In the genomic region with DNA sequence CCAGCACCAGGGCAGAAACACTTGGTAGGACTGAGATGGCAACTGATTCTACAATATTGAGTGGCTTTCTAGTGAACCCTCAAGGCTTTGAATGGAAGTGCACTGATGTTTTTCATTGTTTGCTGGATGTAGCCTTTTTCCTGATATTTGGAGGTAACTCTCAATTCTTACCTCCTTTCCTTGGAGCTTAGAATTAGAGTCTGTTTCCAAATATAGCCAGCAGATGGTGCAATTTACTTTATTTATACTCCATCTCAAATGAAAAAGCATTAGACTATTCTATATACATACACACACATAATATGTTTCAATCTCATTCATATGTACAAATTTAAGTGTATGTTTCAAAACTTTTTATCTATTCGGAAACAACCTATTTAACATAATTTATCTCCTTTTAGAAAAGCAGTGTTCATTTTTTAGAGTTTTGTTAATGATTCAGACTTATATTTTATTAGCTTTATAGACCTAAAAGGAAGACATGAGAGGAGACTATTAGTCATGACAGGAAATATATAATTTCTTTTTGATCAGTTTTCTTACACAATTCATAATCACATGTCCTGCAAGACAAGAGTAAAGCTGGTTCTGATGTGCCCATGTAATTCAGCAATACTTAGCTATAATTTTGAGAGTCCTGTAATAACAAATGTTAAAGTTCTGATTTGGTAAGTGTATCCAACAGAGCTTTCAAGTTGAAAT, we compare ENCODE assay signal across 8 cellular contexts.
DNase-seq lines count a peak whose midpoint lies in the region; ATAC-seq and TF ChIP-seq lines count a peak whose summit lies in the region.

No MANE protein-coding gene starts in this region.

- H3K4me3 ChIP-seq in PC-3 (ENCODE audit: low read length): no peak overlapping the region
- H3K4me3 ChIP-seq in esophagus muscularis mucosa: no peak overlapping the region

- ATAC-seq in HG03565 (IDR thresholded peaks at IDR 0.05; ENCODE audit: unreplicated experiment) (peak; percentile 62), PC-3 (peak; percentile 70), T-cell (replicated peaks in 1 of 4) (no peak)

- H3K27ac ChIP-seq in PC-3 (ENCODE audit: low read length) (no peak overlapping the region), esophagus muscularis mucosa (replicated peaks in 1 of 4) (no peak overlapping the region)

- no peaks in the 10 kb centered on the region for H3K36me3 ChIP-seq in PC-3 (ENCODE audit: low read depth, low read length)
- H3K36me3 ChIP-seq in esophagus muscularis mucosa: no peaks in the 10 kb centered on the region

- H3K9me3 ChIP-seq in PC-3 (ENCODE audit: low read length) (no peaks in the 10 kb centered on the region), esophagus muscularis mucosa (no peaks in the 10 kb centered on the region)

- H3K9me3 Mint-ChIP-seq in T-cell: no peaks in the 10 kb centered on the region

- peak; percentile 81 for TF ChIP-seq CTCF in PC-3 (conservative IDR thresholded peaks at IDR 0.05; ENCODE audit: low read depth, low read length)
- TF ChIP-seq CTCF in esophagus muscularis mucosa (IDR thresholded peaks at IDR 0.05): peak; percentile 47 to 57 (median 48)

- H3K36me3 Mint-ChIP-seq in T-cell: no peaks in the 10 kb centered on the region

- intact Hi-C loops in PC-3 (cut with micrococcal nuclease): loop anchor here (1.0 to 10.0 kb wide), 4 partner anchors 46 to 1958 kb away; no protein-coding TSS in a partner anchor
- intact Hi-C loops in esophagus muscularis mucosa (cut with DNase I): no loop called here
- intact Hi-C loops in posterior vena cava (cut with DNase I): no loop called here

- CTCF ChIA-PET in PC-3 (lab: Charles Lee): interaction anchor here (0.6 to 0.7 kb wide), 6 partner anchors 110 to 1362 kb away, joined by 3 to 4 read pairs (median 3); no protein-coding TSS in a partner anchor
- CTCF ChIA-PET in T-cell (lab: Charles Lee): interaction anchor here (0.6 to 1.2 kb wide), 2 partner anchors 10 to 50 kb away, joined by 3 read pairs; no protein-coding TSS in a partner anchor

- H3K4me1 Mint-ChIP-seq in T-cell: no peaks in the 10 kb centered on the region

- H3K9me2 ChIP-seq in PC-3 (replicated peaks; ENCODE audit: low read length): no peaks in the 10 kb centered on the region

- peaks cover 2 to 5% of the 10 kb centered on the region in 2 donors for H3K27me3 Mint-ChIP-seq in T-cell

- no peak overlapping the region for H3K27ac Mint-ChIP-seq in T-cell

- no TSS peak for BruUV-seq in PC-3 (replicated peaks; lab: Mats Ljungman, UMichigan)

- no peaks in the 10 kb centered on the region for H4K20me1 ChIP-seq in PC-3 (ENCODE audit: low read length)

- no peaks in the 10 kb centered on the region for H3K79me2 ChIP-seq in PC-3 (ENCODE audit: low read length)

- POLR2A ChIA-PET in PC-3 (lab: Charles Lee; ENCODE audit: unreplicated experiment): no interaction called here
- POLR2A ChIA-PET in T-cell (lab: Charles Lee): no interaction called here

- no peak overlapping the region for H3K9ac ChIP-seq in PC-3 (ENCODE audit: low read length)

- H3K4me3 Mint-ChIP-seq in T-cell: no peak overlapping the region

- no peak for TF ChIP-seq EP300 in esophagus muscularis mucosa (IDR thresholded peaks at IDR 0.05)

- no peaks in the 10 kb centered on the region for H3F3A ChIP-seq in PC-3 (ENCODE audit: low read length, unreplicated experiment)

- no peak overlapping the region for H2AFZ ChIP-seq in PC-3 (ENCODE audit: low read length)

- DNase-seq in SIG-M5 treated with dmso at 0.1 percent for 504 hours (lab: John Stamatoyannopoulos, UW; ENCODE audit: unreplicated experiment) (peak; percentile 25), SIG-M5 (lab: John Stamatoyannopoulos, UW) (no peak), PC-3 (peak; percentile 69), esophagus muscularis mucosa (ENCODE audit: extremely low spot score) (no peak), renal cortical epithelial cell (ENCODE audit: low read depth) (peak; percentile 41), posterior vena cava (ENCODE audit: low spot score) (no peak), T-cell (no peak)

- no peak overlapping the region for H3K4me2 ChIP-seq in PC-3 (ENCODE audit: low read length)

- 6% methylated on average over 1 of the region's 1 CpG for WGBS in esophagus muscularis mucosa

- H3K4me1 ChIP-seq in PC-3 (ENCODE audit: insufficient read depth, low read length): no peaks in the 10 kb centered on the region
- H3K4me1 ChIP-seq in esophagus muscularis mucosa: no peaks in the 10 kb centered on the region

- H3K27me3 ChIP-seq in PC-3 (ENCODE audit: low read length) (no peaks in the 10 kb centered on the region), esophagus muscularis mucosa (no peaks in the 10 kb centered on the region)

- no peak for TF ChIP-seq POLR2A in esophagus muscularis mucosa (IDR thresholded peaks at IDR 0.05; ENCODE audit: low read depth)

Comparison
In these comparisons a context has a peak if more than half of its experiments do, and no peak if none do; other contexts are left out.
1. DNase-seq: peak in SIG-M5 treated with dmso at 0.1 percent for 504 hours (single experiment), PC-3 (single experiment) and renal cortical epithelial cell (single experiment); none in SIG-M5 (single experiment), esophagus muscularis mucosa (single experiment), posterior vena cava (single experiment) and T-cell (0 of 34).
2. ATAC-seq: peak in HG03565 (single experiment) and PC-3 (single experiment); none in T-cell (0 of 4).